ENCODE assay signal across 23 cellular contexts in genomic region chr4:100023800-100024199, GRCh38.
"Had no signal": no experiment of that assay in that cellular context is flagged by ENCODE, and none has a peak within 500 bp of the region (broad histone marks: within the 10 kb centered on the region; RNA-seq: fewer than 3 reads in every experiment).

No MANE protein-coding gene starts in this region.

- H3K4me1 ChIP-seq: colonic mucosa, esophagus squamous epithelium, gastrocnemius medialis, heart right ventricle, left lung, lower lobe of right lung had no signal

- H3K4me3 Mint-ChIP-seq: dendritic cell treated with granulocyte-macrophage colony-stimulating factor and Interleukin-4, amounts not matched to agents 40 ng/mL and 50 ng/mL, for 4 days; effector memory CD8-positive, alpha-beta T cell; endodermal cell had no signal

- ATAC-seq: effector memory CD8-positive, alpha-beta T cell; esophagus mucosa; gastrocnemius medialis; heart right ventricle; left cardiac atrium; left lung; left ventricle myocardium superior; lower lobe of right lung had no signal

- DNase-seq: colonic mucosa; cortex of kidney; effector CD8-positive, alpha-beta T cell; effector memory CD8-positive, alpha-beta T cell; endodermal cell; erythroblast; esophagus squamous epithelium; foreskin fibroblast; foreskin melanocyte; gastrocnemius medialis; glutamatergic neuron; head of caudate nucleus; heart right ventricle; hippocampal formation; left cardiac atrium; left lung; left ventricle myocardium superior; lower lobe of right lung; mesenchymal stem cell; midbrain had no signal

- H3K27me3 ChIP-seq: colonic mucosa, esophagus squamous epithelium, gastrocnemius medialis, heart right ventricle, left lung had no signal

- H3K9me3 ChIP-seq: colonic mucosa, esophagus squamous epithelium, gastrocnemius medialis, left lung, lower lobe of right lung had no signal

- H3K27me3 Mint-ChIP-seq: dendritic cell treated with granulocyte-macrophage colony-stimulating factor and Interleukin-4, amounts not matched to agents 40 ng/mL and 50 ng/mL, for 4 days had no signal

- H3K27ac ChIP-seq: colonic mucosa, epithelial cell of prostate, esophagus squamous epithelium, gastrocnemius medialis, heart right ventricle, left lung, lower lobe of right lung had no signal

- H3K27ac Mint-ChIP-seq: dendritic cell treated with granulocyte-macrophage colony-stimulating factor and Interleukin-4, amounts not matched to agents 40 ng/mL and 50 ng/mL, for 4 days; effector memory CD8-positive, alpha-beta T cell; endodermal cell had no signal

- H3K4me3 ChIP-seq: colonic mucosa, esophagus squamous epithelium, gastrocnemius medialis, heart right ventricle, left lung, lower lobe of right lung had no signal

- H3K36me3 ChIP-seq: colonic mucosa, esophagus squamous epithelium, gastrocnemius medialis, heart right ventricle, left lung, lower lobe of right lung had no signal
